ENCODE assay signal across 11 cellular contexts in the genomic region with DNA sequence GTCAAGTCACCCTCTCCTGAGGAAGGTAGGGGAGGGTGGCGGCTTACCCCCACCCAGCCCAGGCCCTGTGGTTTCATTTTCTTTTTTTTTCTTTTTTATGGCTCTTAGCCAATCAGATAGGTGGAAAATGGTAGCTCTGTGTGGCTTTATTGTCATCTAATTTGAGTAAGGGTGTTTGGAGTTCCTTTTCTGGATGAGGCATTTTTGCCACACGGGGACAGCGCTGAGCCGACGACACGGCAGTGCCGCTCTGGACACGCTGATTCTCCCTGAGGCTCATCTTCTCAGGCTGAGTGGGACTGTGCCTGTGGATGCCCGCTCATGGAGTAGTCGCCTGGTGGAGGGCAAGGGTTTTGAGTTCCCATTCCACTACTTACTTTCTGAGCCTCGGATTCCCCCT. TPM values are rescaled to one million over a fixed set of nuclear protein-coding genes. Genes with fewer than 3 reads are reported as not detected.
DNase-seq lines count a peak whose midpoint lies in the region; ATAC-seq and TF ChIP-seq lines count a peak whose summit lies in the region.
"Had no signal": no experiment of that assay in that cellular context is flagged by ENCODE, and none has a peak within 500 bp of the region (broad histone marks: within the 10 kb centered on the region; RNA-seq: fewer than 3 reads in every experiment).

No MANE protein-coding gene starts in this region.

- peak; percentile 56 for TF ChIP-seq RAD21 in HCT116 (IDR thresholded peaks at IDR 0.05; ENCODE audit: low read depth)

- POLR2A ChIA-PET in HCT116 (lab: Charles Lee) (interaction anchor here (0.6 to 1.5 kb wide), 2 partner anchors 73 to 135 kb away, joined by 3 to 9 read pairs; no protein-coding TSS in a partner anchor), WTC11 (lab: Charles Lee) (no interaction called here)

- H3K4me3 ChIP-seq in BE2C (ENCODE audit: low read depth, low read length) = no peak overlapping the region
- no peak overlapping the region for H3K4me3 ChIP-seq in HCT116 (replicated peaks in 1 of 2; ENCODE audit: low read depth in 1 of 2, low read length in 2 of 2)
- H3K4me3 ChIP-seq: coronary artery had no signal

- H3K27ac Mint-ChIP-seq in WTC11 = no peak overlapping the region

- CTCF ChIA-PET in HCT116 (lab: Charles Lee) (interaction anchor here (0.6 to 6.9 kb wide), 5 partner anchors 21 to 185 kb away, joined by 3 to 181 read pairs (median 4); partner anchors contain the start of genes FAM110A and SLC52A3), WTC11 (lab: Charles Lee) (interaction anchor here (0.6 to 6.9 kb wide), 10 partner anchors 10 to 399 kb away, joined by 3 to 71 read pairs (median 4); partner anchors contain the start of genes ANGPT4 and FAM110A)

- no peaks in the 10 kb centered on the region for H3K36me3 ChIP-seq in BE2C
- H3K36me3 ChIP-seq in HCT116 (ENCODE audit: control insufficient read depth in 1 of 2, insufficient read depth in 2 of 2, low read length in 2 of 2) = no peaks in the 10 kb centered on the region

- no peaks in the 10 kb centered on the region for H4K20me1 ChIP-seq in HCT116 (ENCODE audit: insufficient read depth)

- H3K9ac ChIP-seq in HCT116 (ENCODE audit: low read length) = no peak overlapping the region

- peak; percentile 80 for ATAC-seq in HCT116
- peak; percentile 38 for ATAC-seq in WTC11
- no peak for ATAC-seq in HG03196 (IDR thresholded peaks at IDR 0.05; ENCODE audit: unreplicated experiment)

- RAD21 ChIA-PET in HCT116 (lab: Charles Lee; ENCODE audit: low non-redundant PET in 1 of 2, low total read pairs in 2 of 2, uncharacterized antibody in 2 of 2, unreplicated experiment in 2 of 2) = interaction anchor here (0.6 to 1.2 kb wide), 4 partner anchors 42 to 135 kb away, joined by 3 to 10 read pairs (median 4); no protein-coding TSS in a partner anchor

- peaks cover 7% of the 10 kb centered on the region; the same call in 1 of the 2 replicates for H3K27me3 ChIP-seq in BE2C
- H3K27me3 ChIP-seq in HCT116 (ENCODE audit: insufficient read depth, low read length) = no peaks in the 10 kb centered on the region

- no peak overlapping the region for H3K27ac ChIP-seq in HCT116 (ENCODE audit: low read depth, low read length)
- H3K27ac ChIP-seq: coronary artery had no signal

- H2AFZ ChIP-seq in HCT116 (ENCODE audit: low read depth, low read length, poor library complexity, severe bottlenecking) = peak overlapping the region; percentile 64

- H3K4me3 Mint-ChIP-seq in WTC11 = no peak overlapping the region

- H3K36me3 Mint-ChIP-seq in WTC11 = no peaks in the 10 kb centered on the region

- no peak for TF ChIP-seq POLR2A in HCT116 (IDR thresholded peaks at IDR 0.05; ENCODE audit: borderline replicate concordance, extremely low read depth, insufficient read depth, insufficient read length)

- TF ChIP-seq CTCF in BE2C (IDR thresholded peaks at IDR 0.05; ENCODE audit: low read depth, low read length) (peak; percentile 40; the same call in 1 of the 2 replicates), HCT116 (IDR thresholded peaks at IDR 0.05 in 2 of 3, conservative IDR thresholded peaks at IDR 0.05 in 1 of 3; ENCODE audit: borderline replicate concordance in 1 of 3, insufficient read depth in 1 of 3, low read depth in 2 of 3, low read length in 2 of 3) (peak; percentile 54 to 63 (median 63); a peak in 5 of 6 replicates), WTC11 (IDR thresholded peaks at IDR 0.05) (no peak)

- H3K9me3 Mint-ChIP-seq in WTC11 = no peaks in the 10 kb centered on the region

- peaks cover 9% of the 10 kb centered on the region for H3K27me3 Mint-ChIP-seq in WTC11 (ENCODE audit: low read depth)

- BruUV-seq in HCT116 (replicated peaks; lab: Mats Ljungman, UMichigan) = no TSS peak

- DNase-seq in BE2C = peak; percentile 20
- peak; percentile 48 for DNase-seq in HCT116 (ENCODE audit: low read depth, low spot score)
- peak; percentile 46 for DNase-seq in WTC11 (ENCODE audit: low spot score)
- peak; percentile 84 for DNase-seq in mesenteric fat pad (ENCODE audit: low spot score)
- DNase-seq in NCI-H1105 (lab: John Stamatoyannopoulos, UW) = no peak
- DNase-seq in activated gamma-delta T cell treated with Interleukin-2 at 50 U/mL for 16 hours = no peak
- no peak for DNase-seq in HPDE6-E6E7 (ENCODE audit: extremely low spot score)
- DNase-seq: activated CD8-positive, alpha-beta memory T cell treated with anti-CD3 and anti-CD28 coated beads, Interleukin-2, amount 50 U/mL, for 4 hours; GF-D8 had no signal

- H3K4me1 ChIP-seq in BE2C = no peaks in the 10 kb centered on the region
- peaks cover 4 to 13% of the 10 kb centered on the region in 2 experiments; a peak in 3 of 4 replicates for H3K4me1 ChIP-seq in HCT116 (ENCODE audit: control insufficient read depth in 1 of 2, insufficient read depth in 2 of 2, low read length in 2 of 2)

- H3K4me1 Mint-ChIP-seq in WTC11 = peaks cover 2% of the 10 kb centered on the region; the same call in 1 of the 2 replicates

- H3K9me2 ChIP-seq in HCT116 (ENCODE audit: insufficient read depth) = no peaks in the 10 kb centered on the region

- intact Hi-C loops in HCT116 (cut with micrococcal nuclease) = loop anchor here (10.0 kb wide), 1 partner anchor 389 kb away; no protein-coding TSS in a partner anchor

- H3K79me2 ChIP-seq in HCT116 (ENCODE audit: insufficient read depth, low read length) = no peaks in the 10 kb centered on the region

- H3K4me2 ChIP-seq in HCT116 (ENCODE audit: low read length) = peak overlapping the region; percentile 45

- H3K9me3 ChIP-seq in BE2C = no peaks in the 10 kb centered on the region
- no peaks in the 10 kb centered on the region for H3K9me3 ChIP-seq in HCT116 (ENCODE audit: control insufficient read depth in 1 of 2, insufficient read depth in 1 of 2, low read depth in 1 of 2, low read length in 2 of 2)

TF ChIP-seq in HCT116, 20 proteins besides CTCF, POLR2A, EP300 and RAD21 (continues in another document):
- TF ChIP-seq, protein P1, sequence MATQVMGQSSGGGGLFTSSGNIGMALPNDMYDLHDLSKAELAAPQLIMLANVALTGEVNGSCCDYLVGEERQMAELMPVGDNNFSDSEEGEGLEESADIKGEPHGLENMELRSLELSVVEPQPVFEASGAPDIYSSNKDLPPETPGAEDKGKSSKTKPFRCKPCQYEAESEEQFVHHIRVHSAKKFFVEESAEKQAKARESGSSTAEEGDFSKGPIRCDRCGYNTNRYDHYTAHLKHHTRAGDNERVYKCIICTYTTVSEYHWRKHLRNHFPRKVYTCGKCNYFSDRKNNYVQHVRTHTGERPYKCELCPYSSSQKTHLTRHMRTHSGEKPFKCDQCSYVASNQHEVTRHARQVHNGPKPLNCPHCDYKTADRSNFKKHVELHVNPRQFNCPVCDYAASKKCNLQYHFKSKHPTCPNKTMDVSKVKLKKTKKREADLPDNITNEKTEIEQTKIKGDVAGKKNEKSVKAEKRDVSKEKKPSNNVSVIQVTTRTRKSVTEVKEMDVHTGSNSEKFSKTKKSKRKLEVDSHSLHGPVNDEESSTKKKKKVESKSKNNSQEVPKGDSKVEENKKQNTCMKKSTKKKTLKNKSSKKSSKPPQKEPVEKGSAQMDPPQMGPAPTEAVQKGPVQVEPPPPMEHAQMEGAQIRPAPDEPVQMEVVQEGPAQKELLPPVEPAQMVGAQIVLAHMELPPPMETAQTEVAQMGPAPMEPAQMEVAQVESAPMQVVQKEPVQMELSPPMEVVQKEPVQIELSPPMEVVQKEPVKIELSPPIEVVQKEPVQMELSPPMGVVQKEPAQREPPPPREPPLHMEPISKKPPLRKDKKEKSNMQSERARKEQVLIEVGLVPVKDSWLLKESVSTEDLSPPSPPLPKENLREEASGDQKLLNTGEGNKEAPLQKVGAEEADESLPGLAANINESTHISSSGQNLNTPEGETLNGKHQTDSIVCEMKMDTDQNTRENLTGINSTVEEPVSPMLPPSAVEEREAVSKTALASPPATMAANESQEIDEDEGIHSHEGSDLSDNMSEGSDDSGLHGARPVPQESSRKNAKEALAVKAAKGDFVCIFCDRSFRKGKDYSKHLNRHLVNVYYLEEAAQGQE (IDR thresholded peaks at IDR 0.05; ENCODE audit: low read depth) = no peak
- TF ChIP-seq ZFX (IDR thresholded peaks at IDR 0.05) (no peak), ZNF274 (IDR thresholded peaks at IDR 0.05; ENCODE audit: low read depth, low read length) (no peak), JUND (IDR thresholded peaks at IDR 0.05) (no peak)

TF ChIP-seq in WTC11, 78 proteins besides CTCF, POLR2A, EP300 and RAD21 (continues in another document):
- no peak for TF ChIP-seq SP1 (CRISPR knock-in tag; conservative IDR thresholded peaks at IDR 0.05)
- TF ChIP-seq, protein P2, sequence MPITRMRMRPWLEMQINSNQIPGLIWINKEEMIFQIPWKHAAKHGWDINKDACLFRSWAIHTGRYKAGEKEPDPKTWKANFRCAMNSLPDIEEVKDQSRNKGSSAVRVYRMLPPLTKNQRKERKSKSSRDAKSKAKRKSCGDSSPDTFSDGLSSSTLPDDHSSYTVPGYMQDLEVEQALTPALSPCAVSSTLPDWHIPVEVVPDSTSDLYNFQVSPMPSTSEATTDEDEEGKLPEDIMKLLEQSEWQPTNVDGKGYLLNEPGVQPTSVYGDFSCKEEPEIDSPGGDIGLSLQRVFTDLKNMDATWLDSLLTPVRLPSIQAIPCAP (CRISPR knock-in tag; IDR thresholded peaks at IDR 0.05) = no peak
- TF ChIP-seq, protein P3, sequence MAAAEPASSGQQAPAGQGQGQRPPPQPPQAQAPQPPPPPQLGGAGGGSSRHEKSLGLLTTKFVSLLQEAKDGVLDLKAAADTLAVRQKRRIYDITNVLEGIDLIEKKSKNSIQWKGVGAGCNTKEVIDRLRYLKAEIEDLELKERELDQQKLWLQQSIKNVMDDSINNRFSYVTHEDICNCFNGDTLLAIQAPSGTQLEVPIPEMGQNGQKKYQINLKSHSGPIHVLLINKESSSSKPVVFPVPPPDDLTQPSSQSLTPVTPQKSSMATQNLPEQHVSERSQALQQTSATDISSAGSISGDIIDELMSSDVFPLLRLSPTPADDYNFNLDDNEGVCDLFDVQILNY (CRISPR knock-in tag; IDR thresholded peaks at IDR 0.05) = no peak

RNA-seq across cellular contexts. Expression of gene ANGPT4, which starts 37.6 kb away (rescaled TPM):
- not detected for polyA plus RNA-seq in BE2C (2012; ENCODE audit: insufficient read depth, insufficient read length, low read depth)
- total RNA-seq in HCT116 (2021; ENCODE audit: unreplicated experiment) (not detected), WTC11 (2021) (0.20 to 0.32 TPM (median 0.25 TPM) in 3 replicates), mesenteric fat pad (0.42 TPM)
- 0.31 and 0.39 TPM in 2 replicates for polyA plus RNA-seq in HCT116 (2012)

RNA-seq across cellular contexts. Expression of gene RSPO4, which starts 48.4 kb away (rescaled TPM):
- not detected for polyA plus RNA-seq in BE2C (2012; ENCODE audit: insufficient read depth, insufficient read length, low read depth)
- total RNA-seq in HCT116 (2021; ENCODE audit: unreplicated experiment) = 0.84 TPM
- 1.2 and 1.3 TPM in 2 replicates for polyA plus RNA-seq in HCT116 (2012)
- total RNA-seq in WTC11 (2021) = 4.5 to 9.0 TPM (median 8.5 TPM) in 3 replicates
- total RNA-seq in mesenteric fat pad = not detected

Comparison
In these comparisons a context has a peak if more than half of its experiments do, and no peak if none do; other contexts are left out.
1. DNase-seq: peak in BE2C (single experiment), HCT116 (single experiment), WTC11 (single experiment) and mesenteric fat pad (single experiment); none in NCI-H1105 (single experiment), activated gamma-delta T cell treated with Interleukin-2 at 50 U/mL for 16 hours (single experiment) and HPDE6-E6E7 (single experiment).